1 cellular context compared by ENCODE assay signal in genomic region chr17:77098884-77099545, GRCh38.
TF ChIP-seq lines count a peak whose summit lies in the region.

No MANE protein-coding gene starts in this region.

TF ChIP-seq in HepG2, 621 proteins besides CTCF, POLR2A, EP300 and RAD21 (continued from another document and continues in another):
- TF ChIP-seq ZNF574 (CRISPR knock-in tag; IDR thresholded peaks at IDR 0.05) (peak; percentile 51; the same call in 1 of the 2 replicates), ZNF784 (CRISPR knock-in tag; IDR thresholded peaks at IDR 0.05; ENCODE audit: borderline replicate concordance) (no peak), BCLAF1 (IDR thresholded peaks at IDR 0.05) (no peak), ZBTB4 (CRISPR knock-in tag; IDR thresholded peaks at IDR 0.05; ENCODE audit: borderline replicate concordance) (no peak), MED13 (CRISPR knock-in tag; IDR thresholded peaks at IDR 0.05) (no peak), ZNF431 (CRISPR knock-in tag; IDR thresholded peaks at IDR 0.05; ENCODE audit: borderline replicate concordance, low read depth) (no peak), ZNF280D (CRISPR knock-in tag; IDR thresholded peaks at IDR 0.05) (no peak), HDAC1 (CRISPR knock-in tag; IDR thresholded peaks at IDR 0.05) (no peak), ZSCAN22 (CRISPR knock-in tag; IDR thresholded peaks at IDR 0.05) (no peak), SATB2 (CRISPR knock-in tag; IDR thresholded peaks at IDR 0.05) (no peak), MZF1 (CRISPR knock-in tag; IDR thresholded peaks at IDR 0.05; ENCODE audit: borderline replicate concordance) (no peak), ZNF18 (CRISPR knock-in tag; IDR thresholded peaks at IDR 0.05; ENCODE audit: insufficient replicate concordance) (no peak), ZNF777 (CRISPR knock-in tag; IDR thresholded peaks at IDR 0.05) (no peak), NR2F2 (IDR thresholded peaks at IDR 0.05; ENCODE audit: borderline replicate concordance, low read depth) (no peak), ZNF124 (CRISPR knock-in tag; IDR thresholded peaks at IDR 0.05) (no peak), CBFB (CRISPR knock-in tag; IDR thresholded peaks at IDR 0.05) (no peak), ZHX2 (IDR thresholded peaks at IDR 0.05; ENCODE audit: low read depth) (no peak), ZHX2 (CRISPR knock-in tag; IDR thresholded peaks at IDR 0.05; ENCODE audit: borderline replicate concordance) (no peak), SMYD3 (CRISPR knock-in tag; IDR thresholded peaks at IDR 0.05) (0 out of 2 replicates have a peak, but pooled peaks have one; percentile 43), SCMH1 (CRISPR knock-in tag; IDR thresholded peaks at IDR 0.05; ENCODE audit: borderline replicate concordance) (no peak), EHMT2 (IDR thresholded peaks at IDR 0.05; ENCODE audit: borderline replicate concordance, low read depth, low read length) (no peak), JDP2 (CRISPR knock-in tag; IDR thresholded peaks at IDR 0.05; ENCODE audit: borderline replicate concordance) (no peak), DZIP1 (CRISPR knock-in tag; IDR thresholded peaks at IDR 0.05) (no peak), FOXK1 (CRISPR knock-in tag; IDR thresholded peaks at IDR 0.05; ENCODE audit: borderline replicate concordance, low read depth) (peak; percentile 77; the same call in 1 of the 2 replicates), HMGXB4 (CRISPR knock-in tag; IDR thresholded peaks at IDR 0.05; ENCODE audit: borderline replicate concordance in 1 of 2, low read depth in 1 of 2) (0 out of 4 replicates have a peak, but pooled peaks of 1 of the 2 experiments have one; percentile 21), ARNT (IDR thresholded peaks at IDR 0.05) (no peak), THAP11 (CRISPR knock-in tag; IDR thresholded peaks at IDR 0.05) (peak; percentile 71; the same call in 1 of the 2 replicates)
